15 cellular contexts compared by ENCODE assay signal in the genomic region with DNA sequence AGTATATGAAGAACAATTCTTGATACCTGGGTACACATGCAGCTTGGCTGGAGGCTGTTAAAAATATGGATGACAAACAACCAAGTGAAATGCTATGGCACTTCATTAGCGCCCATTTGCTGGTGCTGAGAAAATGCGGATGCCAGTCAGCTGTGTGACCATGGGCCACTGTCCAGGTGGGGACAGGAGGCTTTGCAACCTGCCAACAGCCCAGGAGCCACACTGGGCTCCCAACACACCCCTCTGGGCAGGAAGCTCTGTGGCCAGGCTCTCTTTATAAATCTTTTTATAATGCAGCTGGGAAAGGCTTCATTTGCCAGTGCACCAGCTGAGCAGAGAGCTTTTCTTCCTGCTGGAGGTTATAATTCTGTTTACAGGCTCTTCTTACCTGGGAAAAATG.
"Had no signal": no experiment of that assay in that cellular context is flagged by ENCODE, and none has a peak within 500 bp of the region (broad histone marks: within the 10 kb centered on the region; RNA-seq: fewer than 3 reads in every experiment).

No MANE protein-coding gene starts in this region.

- H3K27ac ChIP-seq: adrenal gland, prostate gland, right lobe of liver had no signal

- H3K27ac Mint-ChIP-seq: activated T-helper 17 cell treated with anti-CD3 and anti-CD28 coated beads, Interleukin-2, amount 50 U/mL, for 72 hours; stimulated activated naive B cell treated with anti-CD40 and anti-IgM and Interleukin-4, amounts not matched to agents 10 μg/mL and 1 μg/mL and 100 μg/mL, for 72 hours had no signal

- H3K4me1 ChIP-seq: prostate gland, right lobe of liver had no signal

- H3K27me3 Mint-ChIP-seq: activated T-helper 17 cell treated with anti-CD3 and anti-CD28 coated beads, Interleukin-2, amount 50 U/mL, for 72 hours; naive thymus-derived CD4-positive, alpha-beta T cell had no signal

- DNase-seq: activated CD4-positive, alpha-beta T cell treated with anti-CD3 and anti-CD28 coated beads for 4 hours; activated naive CD4-positive, alpha-beta T cell treated with anti-CD3 and anti-CD28 coated beads, Interleukin-2, amount 50 U/mL, for 16 hours; activated T-cell treated with anti-CD3 and anti-CD28 coated beads for 4 hours; dermis blood vessel endothelial cell; glutamatergic neuron; naive thymus-derived CD4-positive, alpha-beta T cell; nucleus accumbens; right lobe of liver; stimulated activated naive B cell treated with anti-CD40 and anti-IgM and Interleukin-4, amounts not matched to agents 10 μg/mL and 1 μg/mL and 100 μg/mL, for 72 hours; T-helper 1 cell; trophoblast cell had no signal

- ATAC-seq: activated T-helper 17 cell treated with anti-CD3 and anti-CD28 coated beads, Interleukin-2, amount 50 U/mL, for 72 hours; naive thymus-derived CD4-positive, alpha-beta T cell; right lobe of liver; stimulated activated naive B cell treated with anti-CD40 and anti-IgM and Interleukin-4, amounts not matched to agents 10 μg/mL and 1 μg/mL and 100 μg/mL, for 72 hours had no signal

- H3K4me3 ChIP-seq: adrenal gland, lung, prostate gland, right lobe of liver had no signal

- H3K9me3 ChIP-seq: adrenal gland, prostate gland, right lobe of liver had no signal

- H3K36me3 ChIP-seq: prostate gland, right lobe of liver had no signal

- H3K4me3 Mint-ChIP-seq: activated T-helper 17 cell treated with anti-CD3 and anti-CD28 coated beads, Interleukin-2, amount 50 U/mL, for 72 hours; stimulated activated naive B cell treated with anti-CD40 and anti-IgM and Interleukin-4, amounts not matched to agents 10 μg/mL and 1 μg/mL and 100 μg/mL, for 72 hours had no signal

- H3K9me3 Mint-ChIP-seq: activated T-helper 17 cell treated with anti-CD3 and anti-CD28 coated beads, Interleukin-2, amount 50 U/mL, for 72 hours had no signal

- H3K27me3 ChIP-seq: adrenal gland, right lobe of liver had no signal

- H3K36me3 Mint-ChIP-seq: stimulated activated naive B cell treated with anti-CD40 and anti-IgM and Interleukin-4, amounts not matched to agents 10 μg/mL and 1 μg/mL and 100 μg/mL, for 72 hours had no signal
